9 cellular contexts compared by ENCODE assay signal in the genomic region with DNA sequence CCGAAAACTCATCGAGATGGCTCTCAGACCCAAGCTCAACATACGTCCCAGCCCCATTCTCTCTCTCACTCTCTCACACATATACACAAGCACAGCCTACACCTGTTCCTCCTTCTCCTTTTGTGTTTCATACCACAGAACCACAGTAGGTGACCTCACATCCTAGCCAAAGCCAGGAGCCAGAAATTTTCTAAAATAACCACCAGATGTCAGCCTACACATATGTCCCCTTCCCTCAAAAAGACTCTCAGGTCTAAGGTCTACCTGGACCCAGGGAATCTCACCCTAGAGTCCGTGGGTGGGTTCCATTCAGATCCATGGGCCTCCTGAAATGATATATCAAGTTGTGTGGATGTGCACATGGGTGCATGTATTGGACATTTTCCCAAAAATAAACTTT.
A peak's percentile ranks its signal among the peaks of the same experiment; 100 is the strongest.
DNase-seq lines count a peak whose midpoint lies in the region; ATAC-seq and TF ChIP-seq lines count a peak whose summit lies in the region.
"Had no signal": no experiment of that assay in that cellular context is flagged by ENCODE, and none has a peak within 500 bp of the region (broad histone marks: within the 10 kb centered on the region; RNA-seq: fewer than 3 reads in every experiment).

No MANE protein-coding gene starts in this region.

- no peaks in the 10 kb centered on the region for H3K9me3 Mint-ChIP-seq in activated CD4-positive, alpha-beta T cell treated with anti-CD3 and anti-CD28 coated beads for 36 hours (ENCODE audit: low read depth)
- H3K9me3 Mint-ChIP-seq in H9: no peaks in the 10 kb centered on the region; a peak in 2 of 5 replicates
- H3K9me3 Mint-ChIP-seq: central memory CD8-positive, alpha-beta T cell had no signal

- H3K4me3 Mint-ChIP-seq in activated CD4-positive, alpha-beta T cell treated with anti-CD3 and anti-CD28 coated beads for 36 hours: no peak overlapping the region
- no peak overlapping the region for H3K4me3 Mint-ChIP-seq in H9
- H3K4me3 Mint-ChIP-seq: central memory CD8-positive, alpha-beta T cell had no signal

- H3K36me3 ChIP-seq in Loucy (ENCODE audit: insufficient read depth, low read length): no peaks in the 10 kb centered on the region

- no peak overlapping the region for H3K23ac ChIP-seq in H9 (ENCODE audit: insufficient read length, low read depth, low read length)

- H3K14ac ChIP-seq in H9 (ENCODE audit: insufficient read depth, low read length): no peak overlapping the region

- no peak overlapping the region for H2BK15ac ChIP-seq in H9 (ENCODE audit: low read depth, low read length)

- no peaks in the 10 kb centered on the region for H3K23me2 ChIP-seq in H9 (ENCODE audit: insufficient read length, low read depth, low read length, poor library complexity, severe bottlenecking)

- H3K4me1 ChIP-seq in H9 (ENCODE audit: insufficient read depth, low read length): no peaks in the 10 kb centered on the region
- H3K4me1 ChIP-seq in Loucy (ENCODE audit: insufficient read depth, low read length, poor library complexity, severe bottlenecking): no peaks in the 10 kb centered on the region

- H3K79me1 ChIP-seq in H9 (ENCODE audit: insufficient read depth, low read depth, low read length, poor library complexity, severe bottlenecking): no peaks in the 10 kb centered on the region

- no peak overlapping the region for H4K91ac ChIP-seq in H9 (ENCODE audit: insufficient read length, low read depth, low read length)

- H2BK20ac ChIP-seq in H9 (ENCODE audit: low read depth, low read length, poor library complexity, severe bottlenecking): no peak overlapping the region

- no peaks in the 10 kb centered on the region for H3K36me3 Mint-ChIP-seq in activated CD4-positive, alpha-beta T cell treated with anti-CD3 and anti-CD28 coated beads for 36 hours (ENCODE audit: low read depth)
- H3K36me3 Mint-ChIP-seq in H9 (ENCODE audit: insufficient read depth in 1 of 3, low read depth in 3 of 3): no peaks in the 10 kb centered on the region

- CTCF ChIA-PET in activated CD4-positive, alpha-beta T cell treated with anti-CD3 and anti-CD28 coated beads for 36 hours (lab: Charles Lee): no interaction called here

- H3K4me2 ChIP-seq in H9 (ENCODE audit: insufficient read depth, insufficient read length, low read length) (no peak overlapping the region), Loucy (ENCODE audit: low read depth, low read length, poor library complexity, severe bottlenecking) (no peak overlapping the region)

- H2BK12ac ChIP-seq in H9 (ENCODE audit: insufficient read length, low read depth, low read length): no peak overlapping the region

- H2BK120ac ChIP-seq in H9 (ENCODE audit: low read depth, low read length, poor library complexity, severe bottlenecking): no peak overlapping the region

- H4K8ac ChIP-seq in H9 (replicated peaks; ENCODE audit: insufficient read length, low read depth, low read length): no peak overlapping the region

- H2AK5ac ChIP-seq in H9 (ENCODE audit: insufficient read length, low read length): no peak overlapping the region

- H2BK5ac ChIP-seq in H9 (ENCODE audit: insufficient read length, low read length): no peak overlapping the region

- H3T11ph ChIP-seq in H9 (ENCODE audit: low read length): no peak overlapping the region

- H3K18ac ChIP-seq in H9 (ENCODE audit: insufficient read length, low read depth, low read length): no peak overlapping the region

- intact Hi-C loops in activated CD4-positive, alpha-beta T cell treated with anti-CD3 and anti-CD28 coated beads for 36 hours (cut with DNase I, micrococcal nuclease): no loop called here

- no peak overlapping the region for H3K4ac ChIP-seq in H9 (ENCODE audit: low read depth, low read length)

- H3K9me3 ChIP-seq in H9 (ENCODE audit: control insufficient read depth, low read depth, low read length): no peaks in the 10 kb centered on the region
- H3K9me3 ChIP-seq in Loucy (ENCODE audit: insufficient read depth, low read depth, low read length): no peaks in the 10 kb centered on the region

- no peak overlapping the region for H3K27ac Mint-ChIP-seq in activated CD4-positive, alpha-beta T cell treated with anti-CD3 and anti-CD28 coated beads for 36 hours
- H3K27ac Mint-ChIP-seq in H9: no peak overlapping the region

- H3K4me3 ChIP-seq in Loucy (ENCODE audit: low read length, poor library complexity, severe bottlenecking): no peak overlapping the region
- H3K4me3 ChIP-seq in astrocyte of the cerebellum (ENCODE audit: low read depth, low read length): no peak overlapping the region

- H3K27me3 ChIP-seq in H9 (ENCODE audit: insufficient read depth, low read length) (no peaks in the 10 kb centered on the region), Loucy (ENCODE audit: insufficient read depth, low read length, poor library complexity, severe bottlenecking) (no peaks in the 10 kb centered on the region)

- no peak overlapping the region for H3K56ac ChIP-seq in H9 (ENCODE audit: insufficient read length, low read depth, low read length)

- in situ Hi-C loops in astrocyte of the cerebellum (cut with HindIII; ENCODE audit: low sequenced_read_pairs): no loop called here

- POLR2A ChIA-PET in activated CD4-positive, alpha-beta T cell treated with anti-CD3 and anti-CD28 coated beads for 36 hours (lab: Charles Lee): no interaction called here

- H3K4me1 Mint-ChIP-seq in activated CD4-positive, alpha-beta T cell treated with anti-CD3 and anti-CD28 coated beads for 36 hours: no peaks in the 10 kb centered on the region
- peaks cover 3 to 4% of the 10 kb centered on the region in 2 experiments; a peak in 2 of 4 replicates for H3K4me1 Mint-ChIP-seq in H9
- H3K4me1 Mint-ChIP-seq: central memory CD8-positive, alpha-beta T cell had no signal

- H3K27ac ChIP-seq in H9 (ENCODE audit: insufficient read length, low read depth, low read length): no peak overlapping the region

- no peak overlapping the region for H3K9ac ChIP-seq in H9 (ENCODE audit: extremely low read depth, insufficient read length, low read length)
- H3K9ac ChIP-seq in Loucy (ENCODE audit: low read depth, low read length, poor library complexity, severe bottlenecking): no peak overlapping the region

- H4K20me1 ChIP-seq in H9 (ENCODE audit: control insufficient read depth, insufficient read depth, insufficient read length) (no peaks in the 10 kb centered on the region), Loucy (ENCODE audit: insufficient read depth, low read length, poor library complexity, severe bottlenecking) (no peaks in the 10 kb centered on the region)

- ATAC-seq in activated CD4-positive, alpha-beta T cell treated with anti-CD3 and anti-CD28 coated beads for 36 hours: peak; percentile 44

- TF ChIP-seq CTCF in H9 (conservative IDR thresholded peaks at IDR 0.05) (peak; percentile 64), Loucy (conservative IDR thresholded peaks at IDR 0.05; ENCODE audit: low read length) (peak; percentile 51), astrocyte of the cerebellum (IDR thresholded peaks at IDR 0.05; ENCODE audit: low read depth, low read length, missing control alignments) (peak; percentile 36)

- no peaks in the 10 kb centered on the region for H3K9me2 ChIP-seq in Loucy (replicated peaks; ENCODE audit: low read depth, low read length)

- H3F3A ChIP-seq in Loucy (ENCODE audit: low read depth): no peaks in the 10 kb centered on the region

- WGBS in H9 (ENCODE audit: extremely low coverage, insufficient read length, low lambda C conversion rate): no CpG with 5 or more reads among the region's 4 CpGs

- no peak overlapping the region for H2AFZ ChIP-seq in H9 (ENCODE audit: low read length)
- H2AFZ ChIP-seq in Loucy (ENCODE audit: low read length): no peak overlapping the region

- no peak for DNase-seq in activated CD4-positive, alpha-beta T cell treated with anti-CD3 and anti-CD28 coated beads for 36 hours
- no peak for DNase-seq in activated CD4-positive, alpha-beta T cell treated with anti-CD3 and anti-CD28 coated beads, Interleukin-2, amount 50 U/mL, for 4 hours
- DNase-seq in H9 (no peak), astrocyte of the cerebellum (ENCODE audit: low read depth) (no peak), pulmonary artery endothelial cell (ENCODE audit: low read depth, low spot score) (peak; percentile 26), NCI-H1048 (lab: John Stamatoyannopoulos, UW) (no peak)
- no peak for DNase-seq in central memory CD4-positive, alpha-beta T cell

- H3K79me2 ChIP-seq in H9 (ENCODE audit: insufficient read depth, low read length) (no peaks in the 10 kb centered on the region), Loucy (ENCODE audit: insufficient read depth, low read length) (no peaks in the 10 kb centered on the region)

- H4K5ac ChIP-seq in H9 (ENCODE audit: insufficient read length, low read depth, low read length): no peak overlapping the region

- H3K27me3 Mint-ChIP-seq in activated CD4-positive, alpha-beta T cell treated with anti-CD3 and anti-CD28 coated beads for 36 hours: peaks cover 8% of the 10 kb centered on the region
- peaks cover 2% of the 10 kb centered on the region; the same call in 1 of the 2 replicates for H3K27me3 Mint-ChIP-seq in H9 (ENCODE audit: low read depth)
